In the genomic region with DNA sequence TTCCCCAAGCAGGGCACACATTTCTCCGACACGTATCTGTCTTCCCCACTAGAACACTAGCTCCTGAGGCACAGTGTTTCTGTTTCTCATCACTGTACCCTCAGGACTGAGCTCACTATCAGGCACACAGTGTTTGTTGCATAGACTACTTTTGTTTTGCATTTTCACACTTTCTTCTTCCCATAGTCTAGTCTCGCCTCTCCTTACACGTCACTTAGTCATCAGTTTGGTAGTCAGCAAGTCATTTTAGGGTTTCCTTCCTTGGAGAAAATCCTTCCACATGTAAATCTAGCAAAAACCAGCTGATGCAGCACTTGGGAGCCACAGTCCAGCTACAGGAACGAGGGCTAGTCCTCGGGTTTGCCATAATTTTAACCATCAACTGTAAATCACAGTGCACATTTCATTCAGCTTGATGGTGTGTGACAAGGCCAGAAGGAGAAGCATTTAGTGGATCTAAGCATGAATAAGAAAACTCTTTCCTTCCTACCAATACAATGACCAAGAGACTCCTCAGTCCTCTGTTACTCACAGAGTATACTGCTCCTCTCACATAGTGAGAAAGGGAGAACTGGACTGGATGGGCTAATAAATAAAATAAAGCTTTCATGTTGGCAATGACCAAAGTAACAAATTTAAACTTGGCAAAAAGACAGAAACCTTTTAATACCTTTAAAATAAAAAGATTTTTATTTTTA, we compare ENCODE assay signal across 10 cellular contexts.
DNase-seq lines count a peak whose midpoint lies in the region; ATAC-seq and TF ChIP-seq lines count a peak whose summit lies in the region.
"Had no signal": no experiment of that assay in that cellular context is flagged by ENCODE, and none has a peak within 500 bp of the region (broad histone marks: within the 10 kb centered on the region; RNA-seq: fewer than 3 reads in every experiment).

No MANE protein-coding gene starts in this region.

- TF ChIP-seq CTCF in thoracic aorta (IDR thresholded peaks at IDR 0.05) (no peak), MM.1S (IDR thresholded peaks at IDR 0.05; ENCODE audit: low read length) (no peak)

- intact Hi-C loops in Right ventricle myocardium inferior (cut with DNase I), result no loop called here
- intact Hi-C loops in Right ventricle myocardium superior (cut with DNase I), result no loop called here

- H3K9ac ChIP-seq in MM.1S (ENCODE audit: low read length), result no peak overlapping the region

- peaks cover under 1% of the 10 kb centered on the region; the same call in 1 of the 2 replicates for H3K79me2 ChIP-seq in MM.1S (ENCODE audit: low read length)

- H3K4me1 ChIP-seq in thoracic aorta (ENCODE audit: control insufficient read depth in 1 of 2, low read depth in 2 of 2) (peaks cover 24 to 39% of the 10 kb centered on the region in 2 donors), MM.1S (ENCODE audit: low read length) (no peaks in the 10 kb centered on the region)

- H2AFZ ChIP-seq in MM.1S (ENCODE audit: low read length), result no peak overlapping the region

- no peaks in the 10 kb centered on the region for H3K27me3 ChIP-seq in thoracic aorta (replicated peaks; ENCODE audit: insufficient read depth)
- no peaks in the 10 kb centered on the region for H3K27me3 ChIP-seq in MM.1S (replicated peaks; ENCODE audit: insufficient read depth, low read length)
- H3K27me3 ChIP-seq: BLaER1 treated with 17β-estradiol and CSF1 and Interleukin-3, amounts not matched to agents 10 nM and 100 nM had no signal

- peak overlapping the region in 1 of 2 donors; percentile 56 for H3K27ac ChIP-seq in thoracic aorta
- H3K27ac ChIP-seq in MM.1S (ENCODE audit: low read length), result no peak overlapping the region

- H3K4me2 ChIP-seq in MM.1S (ENCODE audit: low read depth, low read length), result no peak overlapping the region

- H3F3A ChIP-seq in MM.1S (ENCODE audit: insufficient read depth, low read length), result no peaks in the 10 kb centered on the region

- H3K4me3 ChIP-seq in thoracic aorta, result peak overlapping the region; percentile 38
- no peak overlapping the region for H3K4me3 ChIP-seq in MM.1S (ENCODE audit: low read length)
- H3K4me3 ChIP-seq: BLaER1 treated with 17β-estradiol and CSF1 and Interleukin-3, amounts not matched to agents 10 nM and 100 nM had no signal

- H3K9me3 ChIP-seq in thoracic aorta (no peaks in the 10 kb centered on the region), MM.1S (replicated peaks; ENCODE audit: insufficient read depth, low read length) (no peaks in the 10 kb centered on the region)
- H3K9me3 ChIP-seq: BLaER1 treated with 17β-estradiol and CSF1 and Interleukin-3, amounts not matched to agents 10 nM and 100 nM had no signal

- H3K9me2 ChIP-seq in MM.1S (replicated peaks; ENCODE audit: insufficient read depth, low read length), result no peaks in the 10 kb centered on the region

- DNase-seq in Right ventricle myocardium inferior (ENCODE audit: missing footprints), result no peak
- no peak for DNase-seq in Right ventricle myocardium superior
- DNase-seq in RPMI7951 (ENCODE audit: low read depth), result peak; percentile 43
- DNase-seq in iPS-NIHi7 (ENCODE audit: extremely low spot score), result peak; percentile 12
- DNase-seq in thoracic aorta (ENCODE audit: low spot score), result no peak
- DNase-seq in stimulated activated CD4-positive, alpha-beta T cell treated with anti-CD3 and anti-CD28 coated beads, Interleukin-4, amount 100 ng/mL, for 1 hour, result no peak
- DNase-seq in MM.1S, result no peak
- DNase-seq: NCI-H2171 had no signal

- no peaks in the 10 kb centered on the region for H3K36me3 ChIP-seq in thoracic aorta
- no peaks in the 10 kb centered on the region for H3K36me3 ChIP-seq in MM.1S (replicated peaks; ENCODE audit: insufficient read depth, low read length)

- ATAC-seq in Right ventricle myocardium inferior (peak; percentile 46), Right ventricle myocardium superior (ENCODE audit: poor library complexity) (no peak), thoracic aorta (ENCODE audit: insufficient number of reproducible peaks, low FRiP score, low read depth) (peak; percentile 40), HG03520 (IDR thresholded peaks at IDR 0.05; ENCODE audit: unreplicated experiment) (no peak)

- H4K20me1 ChIP-seq in MM.1S (ENCODE audit: insufficient read depth, low read length), result no peaks in the 10 kb centered on the region

Comparison
In these comparisons a context has a peak if more than half of its experiments do, and no peak if none do; other contexts are left out.
1. ATAC-seq: peak in Right ventricle myocardium inferior (single experiment) and thoracic aorta (single experiment); none in Right ventricle myocardium superior (single experiment) and HG03520 (single experiment).
2. DNase-seq: peak in RPMI7951 (single experiment) and iPS-NIHi7 (single experiment); none in Right ventricle myocardium inferior (single experiment), Right ventricle myocardium superior (single experiment), thoracic aorta (single experiment), stimulated activated CD4-positive, alpha-beta T cell treated with anti-CD3 and anti-CD28 coated beads, Interleukin-4, amount 100 ng/mL, for 1 hour (single experiment) and MM.1S (single experiment).